In genomic region chr4:24601121-24601520, GRCh38 we compare ENCODE assay signal across 1 cellular context.
TF ChIP-seq lines count a peak whose summit lies in the region.

No MANE protein-coding gene starts in this region.

TF ChIP-seq in GM23338, 12 proteins besides CTCF, POLR2A, EP300 and RAD21 (continued from another document):
- TF ChIP-seq ZNF462 (CRISPR knock-in tag; IDR thresholded peaks at IDR 0.05): no peak
